In the genomic region with DNA sequence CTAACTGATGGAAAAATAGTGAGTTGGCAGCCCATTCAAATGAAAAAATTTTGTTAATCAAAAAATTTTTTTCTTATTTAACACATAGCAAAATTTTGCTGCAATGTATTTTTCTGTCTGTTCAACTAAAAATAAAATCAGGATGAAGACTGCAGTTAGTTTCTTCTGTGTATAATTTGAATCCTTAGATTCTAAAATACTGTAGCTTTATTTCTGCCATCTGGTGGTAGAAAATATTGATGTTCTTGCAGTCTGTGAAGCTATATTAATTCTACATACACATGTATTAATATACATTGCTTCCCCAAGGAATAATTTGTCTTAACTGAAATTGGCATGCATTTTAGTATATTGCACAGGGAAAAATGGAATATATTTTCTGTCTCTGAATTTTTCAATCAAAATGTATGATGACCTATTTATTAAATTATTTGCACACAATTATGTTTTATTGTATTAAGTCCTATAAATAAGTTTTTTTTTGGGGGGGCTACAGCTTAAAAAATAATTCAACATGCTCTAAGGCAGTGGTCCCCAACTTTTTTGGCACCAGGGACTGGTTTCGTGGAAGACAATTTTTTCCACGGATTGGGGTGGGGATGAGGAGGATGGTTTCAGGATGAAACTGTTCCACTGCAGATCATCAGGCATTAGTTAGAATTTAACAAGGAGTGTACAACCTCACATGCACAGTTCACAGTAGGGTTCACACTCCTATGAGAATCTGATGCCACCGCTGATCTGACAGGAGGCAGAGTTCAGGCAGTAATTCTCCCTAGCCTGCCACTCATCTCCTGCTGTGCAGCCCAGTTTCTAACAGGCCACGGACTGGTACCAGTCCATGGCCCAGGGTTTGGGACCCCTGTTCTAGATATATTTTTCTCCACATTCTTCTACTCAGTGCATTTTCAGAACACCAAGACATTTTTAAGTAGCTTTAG, we compare ENCODE assay signal across 8 cellular contexts.
DNase-seq lines count a peak whose midpoint lies in the region; ATAC-seq and TF ChIP-seq lines count a peak whose summit lies in the region.
"Had no signal": no experiment of that assay in that cellular context is flagged by ENCODE, and none has a peak within 500 bp of the region (broad histone marks: within the 10 kb centered on the region; RNA-seq: fewer than 3 reads in every experiment).

No MANE protein-coding gene starts in this region.

- no peaks in the 10 kb centered on the region for H3K36me3 ChIP-seq in mucosa of descending colon (ENCODE audit: low read depth)

- no peaks in the 10 kb centered on the region for H3K4me1 ChIP-seq in mucosa of descending colon (ENCODE audit: low read depth)

- H3K4me1 Mint-ChIP-seq in progenitor cell of endocrine pancreas (ENCODE audit: low read depth): peaks cover 8% of the 10 kb centered on the region
- H3K4me1 Mint-ChIP-seq: memory B cell had no signal

- intact Hi-C loops in mucosa of descending colon (cut with DNase I, micrococcal nuclease): loop anchor here in 1 of 2 donors (10.0 kb wide), 1 partner anchor 328 kb away; no protein-coding TSS in a partner anchor

- no peaks in the 10 kb centered on the region for H3K27me3 Mint-ChIP-seq in progenitor cell of endocrine pancreas
- H3K27me3 Mint-ChIP-seq: memory B cell had no signal

- no peak overlapping the region for H3K4me3 ChIP-seq in mucosa of descending colon

- TF ChIP-seq CTCF in GM13976 (IDR thresholded peaks at IDR 0.05; ENCODE audit: borderline replicate concordance, control extremely low read depth, extremely low read depth, insufficient read depth, missing control alignments) (no peak), progenitor cell of endocrine pancreas (IDR thresholded peaks at IDR 0.05; ENCODE audit: unreplicated experiment) (peak; percentile 49), mucosa of descending colon (IDR thresholded peaks at IDR 0.05) (no peak)

- H3K9me3 ChIP-seq in mucosa of descending colon: no peaks in the 10 kb centered on the region

- H3K9me3 Mint-ChIP-seq in progenitor cell of endocrine pancreas (ENCODE audit: low read depth): peaks cover 6% of the 10 kb centered on the region
- H3K9me3 Mint-ChIP-seq: memory B cell had no signal

- no peak overlapping the region for H3K27ac Mint-ChIP-seq in progenitor cell of endocrine pancreas
- H3K27ac Mint-ChIP-seq: memory B cell had no signal

- in situ Hi-C loops in GM13976 (cut with MboI; ENCODE audit: low sequenced_read_pairs, unreplicated experiment): no loop called here

- no peak for ATAC-seq in mucosa of descending colon
- no peak for ATAC-seq in stimulated activated naive CD8-positive, alpha-beta T cell treated with anti-CD3 and anti-CD28 coated beads, Interleukin-15, Interleukin-2, amounts not matched to agents 100 U/mL and 50 U/mL, for 24 hours
- no peak for ATAC-seq in HG03196 (IDR thresholded peaks at IDR 0.05; ENCODE audit: unreplicated experiment)

- H3K36me3 Mint-ChIP-seq in progenitor cell of endocrine pancreas (ENCODE audit: insufficient read depth): no peaks in the 10 kb centered on the region
- H3K36me3 Mint-ChIP-seq: memory B cell had no signal

- DNase-seq in GM13976 (ENCODE audit: low spot score) (peak; percentile 8), NCI-H460 (ENCODE audit: extremely low read depth, low read depth) (peak; percentile 34), dermis blood vessel endothelial cell (peak; percentile 68), progenitor cell of endocrine pancreas (ENCODE audit: low spot score, unreplicated experiment) (no peak), mucosa of descending colon (no peak)
- DNase-seq in stimulated activated naive CD8-positive, alpha-beta T cell treated with anti-CD3 and anti-CD28 coated beads, Interleukin-15, Interleukin-2, amounts not matched to agents 100 U/mL and 50 U/mL, for 24 hours: no peak

- no peak overlapping the region for H3K4me3 Mint-ChIP-seq in progenitor cell of endocrine pancreas (ENCODE audit: low read depth)
- H3K4me3 Mint-ChIP-seq: memory B cell had no signal

Comparison
In these comparisons a context has a peak if more than half of its experiments do, and no peak if none do; other contexts are left out.
1. DNase-seq: peak in GM13976 (single experiment), NCI-H460 (single experiment) and dermis blood vessel endothelial cell (single experiment); none in progenitor cell of endocrine pancreas (single experiment), mucosa of descending colon (0 of 3) and stimulated activated naive CD8-positive, alpha-beta T cell treated with anti-CD3 and anti-CD28 coated beads, Interleukin-15, Interleukin-2, amounts not matched to agents 100 U/mL and 50 U/mL, for 24 hours (single experiment).